34 cellular contexts compared by ENCODE assay signal in the genomic region with DNA sequence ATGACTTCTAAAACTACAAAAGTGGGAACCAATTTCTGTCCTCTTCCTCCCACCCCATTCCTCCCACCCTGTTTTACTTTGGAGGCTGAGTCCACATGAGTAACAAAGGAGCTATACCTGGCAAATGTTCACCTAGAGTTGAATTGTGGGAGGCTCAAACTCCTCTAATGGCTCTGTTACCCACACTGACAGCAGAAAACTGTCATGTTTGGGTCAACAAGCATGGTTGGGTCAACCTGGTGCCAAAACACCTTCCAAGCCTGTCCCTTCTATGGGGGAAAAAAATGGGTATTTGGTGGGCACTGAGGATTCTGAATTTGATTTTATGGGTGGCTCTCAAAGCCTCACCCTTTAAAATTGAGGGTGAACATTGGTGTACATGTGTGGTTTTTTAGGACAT. TPM values are rescaled to one million over a fixed set of nuclear protein-coding genes. Genes with fewer than 3 reads are reported as not detected.
"Had no signal": no experiment of that assay in that cellular context is flagged by ENCODE, and none has a peak within 500 bp of the region (broad histone marks: within the 10 kb centered on the region; RNA-seq: fewer than 3 reads in every experiment).

No MANE protein-coding gene starts in this region.

- H3K4me1 ChIP-seq: colonic mucosa, gastrocnemius medialis, left lung, lower lobe of right lung had no signal

- H3K9me3 Mint-ChIP-seq: dendritic cell treated with granulocyte-macrophage colony-stimulating factor and Interleukin-4, amounts not matched to agents 40 ng/mL and 50 ng/mL, for 4 days; effector memory CD8-positive, alpha-beta T cell; mesothelial cell of epicardium had no signal

- H3K36me3 Mint-ChIP-seq: mesothelial cell of epicardium had no signal

- DNase-seq: colonic mucosa; cortex of kidney; effector CD8-positive, alpha-beta T cell; effector memory CD8-positive, alpha-beta T cell; endodermal cell; erythroblast; esophagus squamous epithelium; foreskin fibroblast; foreskin melanocyte; gastrocnemius medialis; glutamatergic neuron; head of caudate nucleus; heart right ventricle; hippocampal formation; left cardiac atrium; left lung; left ventricle myocardium superior; lower lobe of right lung; mesenchymal stem cell; mucosa of descending colon had no signal

- H3K27ac ChIP-seq: colonic mucosa, epithelial cell of prostate, esophagus squamous epithelium, gastrocnemius medialis, heart right ventricle, left lung, lower lobe of right lung had no signal

- H3K4me3 ChIP-seq: colonic mucosa, esophagus squamous epithelium, gastrocnemius medialis, heart right ventricle, left lung, lower lobe of right lung, mucosa of descending colon had no signal

- ATAC-seq: effector memory CD8-positive, alpha-beta T cell; esophagus mucosa; gastrocnemius medialis; heart right ventricle; left cardiac atrium; left lung; left ventricle myocardium superior; lower lobe of right lung; mucosa of descending colon had no signal

- H3K27ac Mint-ChIP-seq: dendritic cell treated with granulocyte-macrophage colony-stimulating factor and Interleukin-4, amounts not matched to agents 40 ng/mL and 50 ng/mL, for 4 days; effector memory CD8-positive, alpha-beta T cell; endodermal cell; mesothelial cell of epicardium had no signal

- H3K4me3 Mint-ChIP-seq: dendritic cell treated with granulocyte-macrophage colony-stimulating factor and Interleukin-4, amounts not matched to agents 40 ng/mL and 50 ng/mL, for 4 days; effector memory CD8-positive, alpha-beta T cell; endodermal cell; mesothelial cell of epicardium had no signal

- H3K9me3 ChIP-seq: colonic mucosa, gastrocnemius medialis, heart right ventricle, left lung, lower lobe of right lung, mucosa of descending colon had no signal

- H3K36me3 ChIP-seq: colonic mucosa, esophagus squamous epithelium, gastrocnemius medialis, heart right ventricle, left lung, lower lobe of right lung had no signal

- FAIRE-seq: endometrium, islet of Langerhans, keratinocyte had no signal

RNA-seq across cellular contexts. Expression of a gene that starts 12.0 kb away (rescaled TPM):
- total RNA-seq: dermis microvascular lymphatic vessel endothelial cell, endodermal cell, esophagus mucosa, esophagus squamous epithelium, gastrocnemius medialis, glomerular endothelial cell, heart right ventricle, kidney epithelial cell, left cardiac atrium, left lung, left ventricle myocardium superior, lower lobe of right lung, lung microvascular endothelial cell, mesenteric fat pad had no signal
- polyA plus RNA-seq: heart right ventricle, keratinocyte had no signal

RNA-seq across cellular contexts. Expression of a gene that starts 17.6 kb away (rescaled TPM):
- total RNA-seq: dermis microvascular lymphatic vessel endothelial cell, endodermal cell, esophagus mucosa, esophagus squamous epithelium, gastrocnemius medialis, glomerular endothelial cell, heart right ventricle, kidney epithelial cell, left cardiac atrium, left lung, left ventricle myocardium superior, lower leg skin, lower lobe of right lung, lung microvascular endothelial cell, mesenteric fat pad, myocyte had no signal
- polyA plus RNA-seq: heart right ventricle, keratinocyte had no signal

RNA-seq across cellular contexts. Expression of a gene that starts 18.2 kb away (rescaled TPM):
- total RNA-seq: dermis microvascular lymphatic vessel endothelial cell, endodermal cell, esophagus mucosa, esophagus squamous epithelium, gastrocnemius medialis, glomerular endothelial cell, heart right ventricle, kidney epithelial cell, left cardiac atrium, left lung, left ventricle myocardium superior, lower leg skin, lower lobe of right lung, lung microvascular endothelial cell, mesenteric fat pad, myocyte had no signal
- polyA plus RNA-seq: heart right ventricle, keratinocyte had no signal
